In the genomic region with DNA sequence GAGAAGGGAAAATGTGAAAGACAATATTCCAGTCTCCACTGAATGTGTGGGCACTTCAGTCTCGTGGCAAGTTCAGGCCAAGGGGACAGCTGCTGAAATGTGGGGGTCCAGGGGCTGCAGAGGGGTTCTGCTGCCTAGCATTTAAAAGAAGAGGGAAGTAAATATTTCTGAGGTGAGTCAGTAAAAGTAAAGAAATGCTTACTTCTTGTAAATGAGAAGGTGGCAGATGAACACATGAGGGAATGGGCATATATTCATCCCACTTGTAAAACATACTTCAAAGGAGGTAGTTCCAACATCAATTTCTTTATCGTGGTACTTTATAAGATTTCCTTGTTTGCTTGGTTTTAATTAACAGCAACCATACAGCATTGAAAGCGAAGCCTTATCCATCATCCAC, we compare ENCODE assay signal across 18 cellular contexts.
A peak's percentile ranks its signal among the peaks of the same experiment; 100 is the strongest.
DNase-seq lines count a peak whose midpoint lies in the region; ATAC-seq and TF ChIP-seq lines count a peak whose summit lies in the region.
"Had no signal": no experiment of that assay in that cellular context is flagged by ENCODE, and none has a peak within 500 bp of the region (broad histone marks: within the 10 kb centered on the region; RNA-seq: fewer than 3 reads in every experiment).

No MANE protein-coding gene starts in this region.

- TF ChIP-seq POLR2A in vagina (IDR thresholded peaks at IDR 0.05) = no peak
- no peak for TF ChIP-seq POLR2A in sigmoid colon (IDR thresholded peaks at IDR 0.05)

- no peaks in the 10 kb centered on the region for H3K27me3 Mint-ChIP-seq in activated T-cell treated with anti-CD3 and anti-CD28 coated beads, Interleukin-2, amount 50 U/mL, for 72 hours (ENCODE audit: low read depth)
- no peaks in the 10 kb centered on the region for H3K27me3 Mint-ChIP-seq in activated T-helper 17 cell treated with anti-CD3 and anti-CD28 coated beads, Interleukin-2, amount 50 U/mL, for 72 hours

- no peaks in the 10 kb centered on the region for H3K27me3 ChIP-seq in vagina
- no peaks in the 10 kb centered on the region for H3K27me3 ChIP-seq in sigmoid colon
- H3K27me3 ChIP-seq: SJCRH30 had no signal

- no peak for DNase-seq in activated T-cell treated with anti-CD3 and anti-CD28 coated beads, Interleukin-2, amount 50 U/mL, for 72 hours
- DNase-seq in activated T-cell treated with anti-CD3 and anti-CD28 coated beads, Interleukin-2, amount 50 U/mL, for 48 hours = no peak
- DNase-seq in HT-29 (ENCODE audit: low spot score) (peak; percentile 40), vagina (ENCODE audit: extremely low spot score in 2 of 2) (peak; percentile 0 to 25), EL (no peak), sigmoid colon (no peak), medulla oblongata (ENCODE audit: extremely low spot score) (no peak)
- DNase-seq: Caco-2; H9; MV-4-11; NCI-H1417; NCI-H187 treated with DMSO at 0.1 percent for 48 hours; NCI-H2171; NCI-H446; NK-92 treated with Interleukin-12 subunit alpha and Interleukin-12 subunit beta, amount 100 ng/mL, for 24 hours; SJCRH30 had no signal

- H3K9me3 Mint-ChIP-seq in activated T-cell treated with anti-CD3 and anti-CD28 coated beads, Interleukin-2, amount 50 U/mL, for 72 hours = no peaks in the 10 kb centered on the region
- H3K9me3 Mint-ChIP-seq in activated T-helper 17 cell treated with anti-CD3 and anti-CD28 coated beads, Interleukin-2, amount 50 U/mL, for 72 hours = no peaks in the 10 kb centered on the region
- H3K9me3 Mint-ChIP-seq: H9 had no signal

- TF ChIP-seq EP300 in sigmoid colon (IDR thresholded peaks at IDR 0.05) = no peak

- H3K9me3 ChIP-seq in vagina = no peaks in the 10 kb centered on the region
- H3K9me3 ChIP-seq in sigmoid colon = no peaks in the 10 kb centered on the region
- H3K9me3 ChIP-seq: Caco-2 had no signal

- H3K4me3 ChIP-seq in vagina = no peak overlapping the region
- H3K4me3 ChIP-seq in sigmoid colon = no peak overlapping the region
- H3K4me3 ChIP-seq: SJCRH30 had no signal

- no peak overlapping the region for H3K27ac ChIP-seq in vagina
- H3K27ac ChIP-seq in sigmoid colon = no peak overlapping the region
- H3K27ac ChIP-seq: C4-2B, SJCRH30 had no signal

- intact Hi-C loops in vagina (cut with DNase I) (no loop called here), sigmoid colon (cut with DNase I) (no loop called here)

- H3K36me3 Mint-ChIP-seq in activated T-cell treated with anti-CD3 and anti-CD28 coated beads, Interleukin-2, amount 50 U/mL, for 72 hours (ENCODE audit: insufficient read depth in 2 of 2) = no peaks in the 10 kb centered on the region
- H3K36me3 Mint-ChIP-seq in activated T-helper 17 cell treated with anti-CD3 and anti-CD28 coated beads, Interleukin-2, amount 50 U/mL, for 72 hours (ENCODE audit: low read depth) = no peaks in the 10 kb centered on the region

- peaks cover 36% of the 10 kb centered on the region for H3K4me1 Mint-ChIP-seq in activated T-cell treated with anti-CD3 and anti-CD28 coated beads, Interleukin-2, amount 50 U/mL, for 72 hours (ENCODE audit: low read depth)
- H3K4me1 Mint-ChIP-seq in activated T-helper 17 cell treated with anti-CD3 and anti-CD28 coated beads, Interleukin-2, amount 50 U/mL, for 72 hours = peaks cover 17% of the 10 kb centered on the region

- H3K27ac Mint-ChIP-seq in activated T-cell treated with anti-CD3 and anti-CD28 coated beads, Interleukin-2, amount 50 U/mL, for 72 hours = peak overlapping the region; percentile 11
- H3K27ac Mint-ChIP-seq in activated T-helper 17 cell treated with anti-CD3 and anti-CD28 coated beads, Interleukin-2, amount 50 U/mL, for 72 hours = peak overlapping the region; percentile 20

- WGBS in sigmoid colon, 2 donors = 71 to 81% methylated on average over 3 of the region's 3 CpGs

- H3K36me3 ChIP-seq in vagina (no peaks in the 10 kb centered on the region), sigmoid colon (no peaks in the 10 kb centered on the region)
- H3K36me3 ChIP-seq: SJCRH30 had no signal

- no peak for ATAC-seq in activated T-cell treated with anti-CD3 and anti-CD28 coated beads, Interleukin-2, amount 50 U/mL, for 72 hours (replicated peaks in 1 of 2)
- ATAC-seq in activated T-helper 17 cell treated with anti-CD3 and anti-CD28 coated beads, Interleukin-2, amount 50 U/mL, for 72 hours (replicated peaks) = no peak

- TF ChIP-seq CTCF in vagina (IDR thresholded peaks at IDR 0.05) = no peak
- no peak for TF ChIP-seq CTCF in sigmoid colon (IDR thresholded peaks at IDR 0.05)

- H3K4me3 Mint-ChIP-seq in activated T-cell treated with anti-CD3 and anti-CD28 coated beads, Interleukin-2, amount 50 U/mL, for 72 hours = no peak overlapping the region
- H3K4me3 Mint-ChIP-seq in activated T-helper 17 cell treated with anti-CD3 and anti-CD28 coated beads, Interleukin-2, amount 50 U/mL, for 72 hours = peak overlapping the region; percentile 23
- H3K4me3 Mint-ChIP-seq: H9 had no signal

- H3K4me1 ChIP-seq in vagina (no peaks in the 10 kb centered on the region), sigmoid colon (no peaks in the 10 kb centered on the region)
- H3K4me1 ChIP-seq: Caco-2, SJCRH30 had no signal

Comparison
In these comparisons a context has a peak if more than half of its experiments do, and no peak if none do; other contexts are left out.
1. DNase-seq: peak in HT-29 (single experiment) and vagina (2 of 2); none in activated T-cell treated with anti-CD3 and anti-CD28 coated beads, Interleukin-2, amount 50 U/mL, for 72 hours (0 of 2), activated T-cell treated with anti-CD3 and anti-CD28 coated beads, Interleukin-2, amount 50 U/mL, for 48 hours (0 of 2), EL (single experiment), sigmoid colon (single experiment) and medulla oblongata (single experiment).